ENCODE assay signal across 11 cellular contexts in genomic region chr16:81652798-81653505, GRCh38.
DNase-seq lines count a peak whose midpoint lies in the region; ATAC-seq and TF ChIP-seq lines count a peak whose summit lies in the region.
"Had no signal": no experiment of that assay in that cellular context is flagged by ENCODE, and none has a peak within 500 bp of the region (broad histone marks: within the 10 kb centered on the region; RNA-seq: fewer than 3 reads in every experiment).

No MANE protein-coding gene starts in this region.

- H3K4me1 ChIP-seq in esophagus muscularis mucosa, result peaks cover 6 to 62% (median 41%) of the 10 kb centered on the region in 4 donors

- POLR2A ChIA-PET in activated CD8-positive, alpha-beta T cell treated with anti-CD3 and anti-CD28 coated beads, Interleukin-2, amount 10 ng/mL, durations not matched to agents 7 days and 5 days (lab: Charles Lee), result no interaction called here

- H3K36me3 Mint-ChIP-seq in activated CD8-positive, alpha-beta T cell treated with anti-CD3 and anti-CD28 coated beads, Interleukin-2, amount 10 ng/mL, durations not matched to agents 7 days and 5 days (ENCODE audit: low read depth), result peaks cover 13% of the 10 kb centered on the region
- H3K36me3 Mint-ChIP-seq in endothelial cell (ENCODE audit: low read depth, unreplicated experiment), result peaks cover 23% of the 10 kb centered on the region
- peaks cover 9% of the 10 kb centered on the region for H3K36me3 Mint-ChIP-seq in activated T-helper 1 cell treated with anti-CD3 and anti-CD28 coated beads, Interleukin-12 subunit alpha, Interleukin-12 subunit beta, Interleukin-2, Interleukin-4 antibody, amounts not matched to agents 30 ng/mL and 10 ng/mL and 1 ng/mL, durations not matched to agents 14 hours and 24 hours and 36 hours (ENCODE audit: low read depth)

- WGBS in esophagus muscularis mucosa, result 93% methylated on average over 17 of the region's 21 CpGs

- no peak for TF ChIP-seq EP300 in esophagus muscularis mucosa (IDR thresholded peaks at IDR 0.05)

- peak overlapping the region; percentile 15 to 29 (median 22) for H3K4me3 ChIP-seq in esophagus muscularis mucosa

- TF ChIP-seq CTCF in esophagus muscularis mucosa (IDR thresholded peaks at IDR 0.05), result no peak
- no peak for TF ChIP-seq CTCF in endothelial cell (IDR thresholded peaks at IDR 0.05; ENCODE audit: unreplicated experiment)

- H3K4me3 Mint-ChIP-seq in activated CD8-positive, alpha-beta T cell treated with anti-CD3 and anti-CD28 coated beads, Interleukin-2, amount 10 ng/mL, durations not matched to agents 7 days and 5 days, result no peak overlapping the region
- H3K4me3 Mint-ChIP-seq in endothelial cell (ENCODE audit: unreplicated experiment), result no peak overlapping the region
- H3K4me3 Mint-ChIP-seq in activated T-helper 1 cell treated with anti-CD3 and anti-CD28 coated beads, Interleukin-12 subunit alpha, Interleukin-12 subunit beta, Interleukin-2, Interleukin-4 antibody, amounts not matched to agents 30 ng/mL and 10 ng/mL and 1 ng/mL, durations not matched to agents 14 hours and 24 hours and 36 hours, result no peak overlapping the region
- H3K4me3 Mint-ChIP-seq: B cell had no signal

- CTCF ChIA-PET in activated CD8-positive, alpha-beta T cell treated with anti-CD3 and anti-CD28 coated beads, Interleukin-2, amount 10 ng/mL, durations not matched to agents 7 days and 5 days (lab: Charles Lee), result no interaction called here

- H3K27me3 ChIP-seq in esophagus muscularis mucosa, result no peaks in the 10 kb centered on the region

- peaks cover 5% of the 10 kb centered on the region for H3K4me1 Mint-ChIP-seq in activated CD8-positive, alpha-beta T cell treated with anti-CD3 and anti-CD28 coated beads, Interleukin-2, amount 10 ng/mL, durations not matched to agents 7 days and 5 days (ENCODE audit: low read depth)
- H3K4me1 Mint-ChIP-seq in endothelial cell (ENCODE audit: unreplicated experiment), result peaks cover 15% of the 10 kb centered on the region
- peaks cover 9% of the 10 kb centered on the region for H3K4me1 Mint-ChIP-seq in activated T-helper 1 cell treated with anti-CD3 and anti-CD28 coated beads, Interleukin-12 subunit alpha, Interleukin-12 subunit beta, Interleukin-2, Interleukin-4 antibody, amounts not matched to agents 30 ng/mL and 10 ng/mL and 1 ng/mL, durations not matched to agents 14 hours and 24 hours and 36 hours (ENCODE audit: low read depth)

- H3K9me3 Mint-ChIP-seq in activated CD8-positive, alpha-beta T cell treated with anti-CD3 and anti-CD28 coated beads, Interleukin-2, amount 10 ng/mL, durations not matched to agents 7 days and 5 days (ENCODE audit: insufficient read depth), result no peaks in the 10 kb centered on the region
- H3K9me3 Mint-ChIP-seq in endothelial cell (ENCODE audit: unreplicated experiment), result no peaks in the 10 kb centered on the region
- no peaks in the 10 kb centered on the region for H3K9me3 Mint-ChIP-seq in activated T-helper 1 cell treated with anti-CD3 and anti-CD28 coated beads, Interleukin-12 subunit alpha, Interleukin-12 subunit beta, Interleukin-2, Interleukin-4 antibody, amounts not matched to agents 30 ng/mL and 10 ng/mL and 1 ng/mL, durations not matched to agents 14 hours and 24 hours and 36 hours

- peak overlapping the region in 2 of 4 donors; percentile 50 to 55 for H3K27ac ChIP-seq in esophagus muscularis mucosa (replicated peaks in 1 of 4)

- H3K9me3 ChIP-seq in esophagus muscularis mucosa, result no peaks in the 10 kb centered on the region

- peak; percentile 61 for ATAC-seq in GM21529 (IDR thresholded peaks at IDR 0.05; ENCODE audit: unreplicated experiment)
- ATAC-seq in activated CD8-positive, alpha-beta T cell treated with anti-CD3 and anti-CD28 coated beads, Interleukin-2, amount 10 ng/mL, durations not matched to agents 7 days and 5 days, result no peak
- no peak for ATAC-seq in HG02973 (IDR thresholded peaks at IDR 0.05; ENCODE audit: unreplicated experiment)
- ATAC-seq: left lobe of liver had no signal

- DNase-seq in DMS53 treated with DMSO at 0.1 percent for 48 hours (lab: John Stamatoyannopoulos, UW; ENCODE audit: unreplicated experiment) (peak; percentile 39), NCI-H2107 (lab: John Stamatoyannopoulos, UW) (peak; percentile 58), esophagus muscularis mucosa (ENCODE audit: extremely low spot score) (no peak), endothelial cell (ENCODE audit: low spot score) (no peak)
- DNase-seq in activated CD8-positive, alpha-beta T cell treated with anti-CD3 and anti-CD28 coated beads, Interleukin-2, amount 10 ng/mL, durations not matched to agents 7 days and 5 days, result no peak
- no peak for DNase-seq in activated T-helper 1 cell treated with anti-CD3 and anti-CD28 coated beads, Interleukin-12 subunit alpha, Interleukin-12 subunit beta, Interleukin-2, Interleukin-4 antibody, amounts not matched to agents 30 ng/mL and 10 ng/mL and 1 ng/mL, durations not matched to agents 14 hours and 24 hours and 36 hours (ENCODE audit: low spot score)
- DNase-seq: SIG-M5 had no signal

- intact Hi-C loops in esophagus muscularis mucosa (cut with DNase I), result no loop called here
- intact Hi-C loops in activated T-helper 1 cell treated with anti-CD3 and anti-CD28 coated beads, Interleukin-12 subunit alpha, Interleukin-12 subunit beta, Interleukin-2, Interleukin-4 antibody, amounts not matched to agents 30 ng/mL and 10 ng/mL and 1 ng/mL, durations not matched to agents 14 hours and 24 hours and 36 hours (cut with micrococcal nuclease), result no loop called here

- peaks cover 0 to 25% (median 15%) of the 10 kb centered on the region in 4 donors for H3K36me3 ChIP-seq in esophagus muscularis mucosa

- no peak for TF ChIP-seq POLR2A in esophagus muscularis mucosa (IDR thresholded peaks at IDR 0.05; ENCODE audit: low read depth)

- H3K27me3 Mint-ChIP-seq in activated CD8-positive, alpha-beta T cell treated with anti-CD3 and anti-CD28 coated beads, Interleukin-2, amount 10 ng/mL, durations not matched to agents 7 days and 5 days (ENCODE audit: low read depth), result no peaks in the 10 kb centered on the region
- H3K27me3 Mint-ChIP-seq in endothelial cell (ENCODE audit: unreplicated experiment), result peaks cover 14% of the 10 kb centered on the region
- no peaks in the 10 kb centered on the region for H3K27me3 Mint-ChIP-seq in activated T-helper 1 cell treated with anti-CD3 and anti-CD28 coated beads, Interleukin-12 subunit alpha, Interleukin-12 subunit beta, Interleukin-2, Interleukin-4 antibody, amounts not matched to agents 30 ng/mL and 10 ng/mL and 1 ng/mL, durations not matched to agents 14 hours and 24 hours and 36 hours (ENCODE audit: insufficient read depth)
- H3K27me3 Mint-ChIP-seq: B cell had no signal

- H3K27ac Mint-ChIP-seq in activated CD8-positive, alpha-beta T cell treated with anti-CD3 and anti-CD28 coated beads, Interleukin-2, amount 10 ng/mL, durations not matched to agents 7 days and 5 days, result no peak overlapping the region
- H3K27ac Mint-ChIP-seq in endothelial cell (ENCODE audit: unreplicated experiment), result no peak overlapping the region
- no peak overlapping the region for H3K27ac Mint-ChIP-seq in activated T-helper 1 cell treated with anti-CD3 and anti-CD28 coated beads, Interleukin-12 subunit alpha, Interleukin-12 subunit beta, Interleukin-2, Interleukin-4 antibody, amounts not matched to agents 30 ng/mL and 10 ng/mL and 1 ng/mL, durations not matched to agents 14 hours and 24 hours and 36 hours
- H3K27ac Mint-ChIP-seq: B cell had no signal

Comparison
In these comparisons a context has a peak if more than half of its experiments do, and no peak if none do; other contexts are left out.
1. DNase-seq: peak in DMS53 treated with DMSO at 0.1 percent for 48 hours (single experiment) and NCI-H2107 (single experiment); none in esophagus muscularis mucosa (single experiment), activated CD8-positive, alpha-beta T cell treated with anti-CD3 and anti-CD28 coated beads, Interleukin-2, amount 10 ng/mL, durations not matched to agents 7 days and 5 days (single experiment), endothelial cell (single experiment) and activated T-helper 1 cell treated with anti-CD3 and anti-CD28 coated beads, Interleukin-12 subunit alpha, Interleukin-12 subunit beta, Interleukin-2, Interleukin-4 antibody, amounts not matched to agents 30 ng/mL and 10 ng/mL and 1 ng/mL, durations not matched to agents 14 hours and 24 hours and 36 hours (single experiment).